Comparison of ENCODE assay signal across 16 cellular contexts in the genomic region with DNA sequence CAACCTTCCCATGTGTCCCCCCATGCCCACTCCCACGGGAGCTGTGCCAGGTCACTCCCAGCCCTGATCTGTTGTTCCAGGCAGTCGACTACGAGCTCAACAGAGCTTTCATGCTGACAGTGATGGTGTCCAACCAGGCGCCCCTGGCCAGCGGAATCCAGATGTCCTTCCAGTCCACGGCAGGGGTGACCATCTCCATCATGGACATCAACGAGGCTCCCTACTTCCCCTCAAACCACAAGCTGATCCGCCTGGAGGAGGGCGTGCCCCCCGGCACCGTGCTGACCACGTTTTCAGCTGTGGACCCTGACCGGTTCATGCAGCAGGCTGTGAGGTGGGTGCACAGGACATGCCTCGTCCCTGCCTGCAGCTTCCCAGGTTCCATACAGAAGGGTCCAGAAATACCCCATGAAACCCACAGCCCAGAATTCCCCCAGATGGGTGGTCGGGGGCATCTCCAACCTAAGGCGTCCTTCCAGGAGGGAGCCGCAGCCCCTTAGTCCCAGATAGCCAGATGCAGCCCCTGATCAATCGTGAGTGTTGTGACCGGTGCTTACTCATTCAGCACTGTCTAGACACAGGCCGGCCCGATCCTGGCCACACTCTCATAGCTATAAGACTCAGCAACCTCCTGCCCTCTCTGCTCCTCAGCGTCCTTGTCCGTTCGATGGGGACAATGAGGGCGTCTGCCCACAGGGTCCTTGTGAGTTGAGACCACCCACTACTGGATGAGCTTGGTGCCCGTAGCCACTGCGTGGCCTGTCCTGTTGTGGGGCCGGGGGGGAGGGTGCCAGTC.
"Had no signal": no experiment of that assay in that cellular context is flagged by ENCODE, and none has a peak within 500 bp of the region (broad histone marks: within the 10 kb centered on the region; RNA-seq: fewer than 3 reads in every experiment).

No MANE protein-coding gene starts in this region.

- FAIRE-seq: islet of Langerhans had no signal

- H3K27ac Mint-ChIP-seq: activated naive CD4-positive, alpha-beta T cell treated with anti-CD3 and anti-CD28 coated beads, Interleukin-2, amount 50 U/mL, for 24 hours; effector memory CD8-positive, alpha-beta T cell; memory B cell; naive B cell; stimulated activated memory B cell treated with anti-CD40 and anti-IgM and Interleukin-4, amounts not matched to agents 10 μg/mL and 1 μg/mL and 100 μg/mL, for 72 hours; T-helper 1 cell treated with Interleukin-12 subunit alpha and Interleukin-12 subunit beta and Interleukin-4 antibody, amounts not matched to agents 30 μg/mL and 1 μg/mL, for 36 hours; type B pancreatic cell had no signal

- H3K4me1 Mint-ChIP-seq: activated naive CD4-positive, alpha-beta T cell treated with anti-CD3 and anti-CD28 coated beads, Interleukin-2, amount 50 U/mL, for 24 hours; naive B cell; stimulated activated memory B cell treated with anti-CD40 and anti-IgM and Interleukin-4, amounts not matched to agents 10 μg/mL and 1 μg/mL and 100 μg/mL, for 72 hours had no signal

- H3K36me3 Mint-ChIP-seq: activated naive CD4-positive, alpha-beta T cell treated with anti-CD3 and anti-CD28 coated beads, Interleukin-2, amount 50 U/mL, for 24 hours; memory B cell; naive B cell; stimulated activated memory B cell treated with anti-CD40 and anti-IgM and Interleukin-4, amounts not matched to agents 10 μg/mL and 1 μg/mL and 100 μg/mL, for 72 hours; type B pancreatic cell had no signal

- H3K4me3 Mint-ChIP-seq: activated naive CD4-positive, alpha-beta T cell treated with anti-CD3 and anti-CD28 coated beads, Interleukin-2, amount 50 U/mL, for 24 hours; effector memory CD8-positive, alpha-beta T cell; memory B cell; naive B cell; neural progenitor cell; stimulated activated memory B cell treated with anti-CD40 and anti-IgM and Interleukin-4, amounts not matched to agents 10 μg/mL and 1 μg/mL and 100 μg/mL, for 72 hours; T-helper 1 cell treated with Interleukin-12 subunit alpha and Interleukin-12 subunit beta and Interleukin-4 antibody, amounts not matched to agents 30 μg/mL and 1 μg/mL, for 36 hours; type B pancreatic cell had no signal

- DNase-seq: activated CD8-positive, alpha-beta memory T cell treated with anti-CD3 and anti-CD28 coated beads for 24 hours; activated CD8-positive, alpha-beta memory T cell treated with anti-CD3 and anti-CD28 coated beads, Interleukin-2, amount 50 U/mL, for 48 hours; activated gamma-delta T cell; effector memory CD8-positive, alpha-beta T cell; hippocampal formation; naive B cell; ovary; stimulated activated CD4-positive, alpha-beta T cell treated with anti-CD3 and anti-CD28 coated beads, Interleukin-4, amount 100 ng/mL, for 4 hours; testis had no signal

- H3K27me3 Mint-ChIP-seq: activated naive CD4-positive, alpha-beta T cell treated with anti-CD3 and anti-CD28 coated beads, Interleukin-2, amount 50 U/mL, for 24 hours; memory B cell; naive B cell had no signal

- H3K9me3 Mint-ChIP-seq: activated naive CD4-positive, alpha-beta T cell treated with anti-CD3 and anti-CD28 coated beads, Interleukin-2, amount 50 U/mL, for 24 hours; effector memory CD8-positive, alpha-beta T cell; memory B cell; stimulated activated memory B cell treated with anti-CD40 and anti-IgM and Interleukin-4, amounts not matched to agents 10 μg/mL and 1 μg/mL and 100 μg/mL, for 72 hours; T-helper 1 cell treated with Interleukin-12 subunit alpha and Interleukin-12 subunit beta and Interleukin-4 antibody, amounts not matched to agents 30 μg/mL and 1 μg/mL, for 36 hours; type B pancreatic cell had no signal
